In genomic region chr1:143652187-143652586, GRCh38 we compare ENCODE assay signal across 29 cellular contexts.
"Had no signal": no experiment of that assay in that cellular context is flagged by ENCODE, and none has a peak within 500 bp of the region (broad histone marks: within the 10 kb centered on the region; RNA-seq: fewer than 3 reads in every experiment).

No MANE protein-coding gene starts in this region.

- H3K36me3 ChIP-seq: brain microvascular endothelial cell, esophagus squamous epithelium, WERI-Rb-1 had no signal

- H3K4me3 ChIP-seq: coronary artery, esophagus squamous epithelium had no signal

- DNase-seq: activated B cell treated with CpG ODN at 0.5 μM for 24 hours; activated CD4-positive, alpha-beta memory T cell treated with anti-CD3 and anti-CD28 coated beads, Interleukin-2, amount 10 ng/mL, durations not matched to agents 7 days and 5 days; activated CD4-positive, alpha-beta T cell treated with anti-CD3 and anti-CD28 coated beads for 48 hours; activated CD4-positive, alpha-beta T cell treated with anti-CD3 and anti-CD28 coated beads, Interleukin-2, amount 50 U/mL, for 4 hours; activated CD8-positive, alpha-beta memory T cell treated with anti-CD3 and anti-CD28 coated beads, Interleukin-2, amount 50 U/mL, for 48 hours; activated gamma-delta T cell; activated naive CD4-positive, alpha-beta T cell; activated naive CD4-positive, alpha-beta T cell treated with anti-CD3 and anti-CD28 coated beads, Interleukin-2, amount 10 ng/mL, durations not matched to agents 7 days and 5 days; activated naive CD8-positive, alpha-beta T cell treated with anti-CD3 and anti-CD28 coated beads, Interleukin-2, amount 10 ng/mL, durations not matched to agents 7 days and 5 days; activated T-cell treated with anti-CD3 and anti-CD28 coated beads for 4 hours; activated T-cell treated with anti-CD3 and anti-CD28 coated beads, Interleukin-2, amount 50 U/mL, for 24 hours; activated T-cell treated with anti-CD3 and anti-CD28 coated beads, Interleukin-2, amount 50 U/mL, for 72 hours; amniotic stem cell; anterior cingulate cortex; brain microvascular endothelial cell; dermis blood vessel endothelial cell; effector CD4-positive, alpha-beta T cell; effector memory CD8-positive, alpha-beta T cell; erythroblast; esophagus squamous epithelium; T-helper 1 cell; T-helper 17 cell; T1000; WERI-Rb-1 had no signal

- H3K9me3 ChIP-seq: esophagus squamous epithelium had no signal

- H3K4me1 Mint-ChIP-seq: activated B cell treated with CpG ODN at 0.5 μM for 24 hours; activated CD4-positive, alpha-beta memory T cell treated with anti-CD3 and anti-CD28 coated beads, Interleukin-2, amount 10 ng/mL, durations not matched to agents 7 days and 5 days; activated naive CD4-positive, alpha-beta T cell treated with anti-CD3 and anti-CD28 coated beads, Interleukin-2, amount 10 ng/mL, durations not matched to agents 7 days and 5 days; activated naive CD8-positive, alpha-beta T cell treated with anti-CD3 and anti-CD28 coated beads, Interleukin-2, amount 10 ng/mL, durations not matched to agents 7 days and 5 days; central memory CD8-positive, alpha-beta T cell; T-helper 17 cell had no signal

- H3K27me3 ChIP-seq: brain microvascular endothelial cell had no signal

- H3K4me3 Mint-ChIP-seq: activated B cell treated with CpG ODN at 0.5 μM for 24 hours; activated CD4-positive, alpha-beta memory T cell treated with anti-CD3 and anti-CD28 coated beads, Interleukin-2, amount 10 ng/mL, durations not matched to agents 7 days and 5 days; activated naive CD4-positive, alpha-beta T cell treated with anti-CD3 and anti-CD28 coated beads, Interleukin-2, amount 10 ng/mL, durations not matched to agents 7 days and 5 days; activated naive CD8-positive, alpha-beta T cell treated with anti-CD3 and anti-CD28 coated beads, Interleukin-2, amount 10 ng/mL, durations not matched to agents 7 days and 5 days; activated T-cell treated with anti-CD3 and anti-CD28 coated beads, Interleukin-2, amount 50 U/mL, for 24 hours; activated T-cell treated with anti-CD3 and anti-CD28 coated beads, Interleukin-2, amount 50 U/mL, for 72 hours; central memory CD8-positive, alpha-beta T cell; effector memory CD8-positive, alpha-beta T cell; T-helper 17 cell; T-helper 2 cell treated with Interferon-gamma antibody and Interleukin-4, amounts not matched to agents 5 μg/mL and 100 μg/mL, for 36 hours had no signal

- H3K27ac ChIP-seq: brain microvascular endothelial cell, coronary artery, esophagus squamous epithelium, WERI-Rb-1 had no signal

- H3K27ac Mint-ChIP-seq: activated B cell treated with CpG ODN at 0.5 μM for 24 hours; activated CD4-positive, alpha-beta memory T cell treated with anti-CD3 and anti-CD28 coated beads, Interleukin-2, amount 10 ng/mL, durations not matched to agents 7 days and 5 days; activated T-cell treated with anti-CD3 and anti-CD28 coated beads, Interleukin-2, amount 50 U/mL, for 24 hours; activated T-cell treated with anti-CD3 and anti-CD28 coated beads, Interleukin-2, amount 50 U/mL, for 72 hours; effector memory CD8-positive, alpha-beta T cell; T-helper 17 cell; T-helper 2 cell treated with Interferon-gamma antibody and Interleukin-4, amounts not matched to agents 5 μg/mL and 100 μg/mL, for 36 hours had no signal

- ATAC-seq: activated CD4-positive, CD25-positive, alpha-beta regulatory T cell treated with anti-CD3 and anti-CD28 coated beads, Interleukin-2, amount 50 U/mL, for 24 hours; activated naive CD4-positive, alpha-beta T cell treated with anti-CD3 and anti-CD28 coated beads, Interleukin-2, amount 50 U/mL, for 72 hours; activated T-cell treated with anti-CD3 and anti-CD28 coated beads, Interleukin-2, amount 50 U/mL, for 72 hours; effector memory CD8-positive, alpha-beta T cell; T-helper 17 cell had no signal

- H3K4me1 ChIP-seq: esophagus squamous epithelium had no signal

- H3K36me3 Mint-ChIP-seq: activated naive CD4-positive, alpha-beta T cell treated with anti-CD3 and anti-CD28 coated beads, Interleukin-2, amount 10 ng/mL, durations not matched to agents 7 days and 5 days; activated naive CD8-positive, alpha-beta T cell treated with anti-CD3 and anti-CD28 coated beads, Interleukin-2, amount 10 ng/mL, durations not matched to agents 7 days and 5 days had no signal
